Comparison of ENCODE assay signal across 8 cellular contexts in the genomic region with DNA sequence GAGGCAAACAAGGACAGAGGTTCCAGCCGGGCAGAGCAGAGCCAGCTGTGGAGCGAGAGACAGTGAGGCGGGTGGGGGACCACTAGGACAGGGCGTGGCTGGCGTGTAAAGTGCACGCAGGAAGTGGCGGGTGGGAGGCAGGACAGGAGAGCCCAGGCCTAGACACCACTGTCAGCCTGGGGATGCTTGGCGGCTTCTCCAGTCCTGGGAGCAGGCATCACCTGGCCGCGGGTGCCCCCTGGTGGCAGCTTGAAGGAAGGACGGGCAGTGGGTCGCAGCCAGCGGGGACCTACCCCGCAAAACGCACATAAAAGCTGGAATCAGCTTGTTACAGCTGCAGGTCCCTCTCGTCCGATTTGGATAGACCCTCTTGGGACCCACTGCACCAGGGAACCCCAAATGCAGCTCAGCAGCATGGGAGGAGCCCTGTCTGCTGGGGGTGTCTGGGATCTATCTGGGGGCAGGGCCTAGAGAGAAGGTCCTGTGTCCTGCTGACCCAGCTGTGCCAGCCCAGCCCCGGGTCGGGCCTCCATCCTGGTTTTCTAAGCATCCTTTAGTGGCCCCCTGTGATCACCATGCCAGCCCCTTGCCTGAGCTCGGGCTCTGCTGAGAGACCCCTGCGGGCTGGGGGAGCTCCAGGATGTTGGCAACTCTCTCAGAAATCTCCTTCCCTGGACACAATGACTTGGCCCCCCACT. TPM values are rescaled to one million over a fixed set of nuclear protein-coding genes. Genes with fewer than 3 reads are reported as not detected.
A peak's percentile ranks its signal among the peaks of the same experiment; 100 is the strongest.
DNase-seq lines count a peak whose midpoint lies in the region; ATAC-seq, FAIRE-seq and TF ChIP-seq lines count a peak whose summit lies in the region.

No MANE protein-coding gene starts in this region.

- FAIRE-seq in D721Med (lab: Jason Lieb, UNC) (no peak), H54 (lab: Jason Lieb, UNC) (no peak)

- TF ChIP-seq POLR2A in H54 (IDR thresholded peaks at IDR 0.05; ENCODE audit: low read depth, low read length) (no peak), body of pancreas (IDR thresholded peaks at IDR 0.05) (no peak)

- no peak overlapping the region for H3K27ac ChIP-seq in body of pancreas

- H3K36me3 ChIP-seq in body of pancreas (replicated peaks in 1 of 2; ENCODE audit: insufficient read depth in 1 of 2, low read depth in 2 of 2) = no peaks in the 10 kb centered on the region

- 0 to 11% methylated on average over 7 to 21 of the region's 21 CpGs for WGBS in body of pancreas, 2 donors

- DNase-seq in D721Med (ENCODE audit: insufficient read length, low spot score) = peak; percentile 82
- DNase-seq in H54 (ENCODE audit: insufficient read length, low spot score) = peak; percentile 90
- peak; percentile 28 for DNase-seq in NCI-H1105 treated with DMSO at 0.1 percent for 48 hours (lab: John Stamatoyannopoulos, UW)
- DNase-seq in UCSD-AML1 (lab: John Stamatoyannopoulos, UW; ENCODE audit: unreplicated experiment) = peak; percentile 74
- DNase-seq in body of pancreas = peak; percentile 77 to 82 (median 80)
- peak; percentile 92 for DNase-seq in iPS-NIHi11 (ENCODE audit: low spot score)
- peak; percentile 60 to 70 for DNase-seq in stimulated activated CD4-positive, alpha-beta T cell treated with anti-CD3 and anti-CD28 coated beads, Interleukin-15, amount 100 ng/mL, for 1 hour (ENCODE audit: low read depth in 1 of 2, low spot score in 1 of 2)

- peaks cover 0 to 2% of the 10 kb centered on the region in 2 donors for H3K27me3 ChIP-seq in body of pancreas

- ATAC-seq in body of pancreas (peak; percentile 80), HG03469 (IDR thresholded peaks at IDR 0.05; ENCODE audit: unreplicated experiment) (no peak)

- H3K4me3 ChIP-seq in body of pancreas = no peak overlapping the region

- H3K4me1 ChIP-seq in body of pancreas = no peaks in the 10 kb centered on the region

- H3K9me3 ChIP-seq in body of pancreas = no peaks in the 10 kb centered on the region

- TF ChIP-seq CTCF in D721Med (IDR thresholded peaks at IDR 0.05; ENCODE audit: insufficient read depth, missing control alignments) = peak; percentile 76
- TF ChIP-seq CTCF in body of pancreas (IDR thresholded peaks at IDR 0.05) = peak; percentile 86 to 96 (median 91)

- intact Hi-C loops in body of pancreas (cut with DNase I) = loop anchor here (5.0 kb wide), 1 partner anchor 75 kb away; no protein-coding TSS in a partner anchor

RNA-seq across cellular contexts. Expression of a gene that starts 57.7 kb away (rescaled TPM):
- total RNA-seq in body of pancreas = 10 to 100 TPM; 18.4 to 31.6 TPM

Comparison
In these comparisons a context has a peak if more than half of its experiments do, and no peak if none do; other contexts are left out.
1. DNase-seq: peak in every context shown above with its lines; median percentile 92 in iPS-NIHi11; 90 in H54; 82 in D721Med; 80 in body of pancreas; 74 in UCSD-AML1; 65 in stimulated activated CD4-positive, alpha-beta T cell treated with anti-CD3 and anti-CD28 coated beads, Interleukin-15, amount 100 ng/mL, for 1 hour; 28 in NCI-H1105 treated with DMSO at 0.1 percent for 48 hours.